4 cellular contexts compared by ENCODE assay signal in the genomic region with DNA sequence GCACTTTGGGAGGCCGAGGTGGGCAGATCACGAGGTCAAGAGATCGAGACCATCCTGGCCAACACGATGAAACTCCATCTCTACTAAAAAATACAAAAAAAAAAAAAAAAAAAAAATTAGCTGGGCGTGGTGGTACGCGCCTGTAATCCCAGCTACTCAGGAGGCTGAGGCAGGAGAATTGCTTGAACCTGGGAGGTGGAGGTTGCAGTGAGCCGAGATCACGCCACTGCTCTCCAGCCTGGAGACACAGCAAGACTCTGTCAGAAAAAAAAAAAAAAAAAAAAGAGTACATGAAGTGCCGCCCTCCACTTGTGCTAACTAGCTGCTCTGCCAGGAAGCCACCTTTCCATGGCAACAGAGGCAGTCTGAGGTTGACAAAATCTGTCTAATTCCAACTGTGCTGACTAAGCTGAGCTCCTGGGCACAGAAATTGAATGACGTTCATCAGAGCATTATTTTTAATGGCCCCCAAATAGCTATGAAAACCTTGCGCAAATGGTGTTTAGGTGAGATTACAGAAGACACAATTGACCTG. TPM values are rescaled to one million over a fixed set of nuclear protein-coding genes. Genes with fewer than 3 reads are reported as not detected.
DNase-seq lines count a peak whose midpoint lies in the region; ATAC-seq and TF ChIP-seq lines count a peak whose summit lies in the region.
"Not testable (repeated sequence)": the region's sequence is repeated elsewhere in the genome, so short reads cannot be mapped to it uniquely, and the experiment has no call there.

No MANE protein-coding gene starts in this region.

- H3K36me3 Mint-ChIP-seq in CD4-positive, alpha-beta memory T cell = peaks cover 45 to 70% of the 10 kb centered on the region in 2 donors
- H3K36me3 Mint-ChIP-seq in naive thymus-derived CD8-positive, alpha-beta T cell = peaks cover 1 to 69% (median 13%) of the 10 kb centered on the region in 3 donors

- peak in 2 of 5 donors; percentile 10 to 47 for DNase-seq in CD4-positive, alpha-beta memory T cell
- not testable (repeated sequence) for DNase-seq in naive thymus-derived CD8-positive, alpha-beta T cell

- peaks cover 35% of the 10 kb centered on the region for H3F3A ChIP-seq in SU-DHL-6 (ENCODE audit: insufficient read depth)

- H3K4me1 ChIP-seq in CD4-positive, alpha-beta memory T cell (ENCODE audit: insufficient read depth, low read length) = peaks cover 34% of the 10 kb centered on the region

- H3K9me3 ChIP-seq in CD4-positive, alpha-beta memory T cell (ENCODE audit: control insufficient read depth in 1 of 2, low read length in 2 of 2); SU-DHL-6 (ENCODE audit: insufficient read depth, low read length): not testable (repeated sequence)

- not testable (repeated sequence) for ATAC-seq in naive thymus-derived CD8-positive, alpha-beta T cell

- not testable (repeated sequence) for H3K9me3 Mint-ChIP-seq in CD4-positive, alpha-beta memory T cell; naive thymus-derived CD8-positive, alpha-beta T cell

- H3K4me3 ChIP-seq in CD4-positive, alpha-beta memory T cell (ENCODE audit: low read length in 2 of 2); SU-DHL-6 (ENCODE audit: insufficient read depth, low read length, poor library complexity, severe bottlenecking): not testable (repeated sequence)

- H3K4me1 Mint-ChIP-seq in CD4-positive, alpha-beta memory T cell = peaks cover 21 to 47% (median 30%) of the 10 kb centered on the region in 4 donors
- peaks cover 14 to 38% (median 34%) of the 10 kb centered on the region in 4 donors for H3K4me1 Mint-ChIP-seq in naive thymus-derived CD8-positive, alpha-beta T cell

- not testable (repeated sequence) for H3K27me3 ChIP-seq in CD4-positive, alpha-beta memory T cell (ENCODE audit: insufficient read depth, low read length); SU-DHL-6 (ENCODE audit: low read length)

- CTCF ChIA-PET in CD4-positive, alpha-beta memory T cell (lab: Charles Lee; ENCODE audit: partially characterized antibody) = interaction anchor here (0.6 to 1.1 kb wide), 4 partner anchors 15 to 313 kb away, joined by 3 to 4 read pairs (median 3); no protein-coding TSS in a partner anchor

- H3K27ac ChIP-seq in CD4-positive, alpha-beta memory T cell (ENCODE audit: low read depth, low read length); SU-DHL-6 (ENCODE audit: low read depth, low read length): not testable (repeated sequence)
- peak overlapping the region; percentile 2 for H3K27ac ChIP-seq in angular gyrus (ENCODE audit: low read depth, low read length)

- TF ChIP-seq CTCF in SU-DHL-6 (IDR thresholded peaks at IDR 0.05; ENCODE audit: insufficient read depth, low read length, poor library complexity, severe bottlenecking) = not testable (repeated sequence)

- peak overlapping the region in 5 of 8 donors; percentile 9 to 59 (median 25) for H3K4me3 Mint-ChIP-seq in CD4-positive, alpha-beta memory T cell
- H3K4me3 Mint-ChIP-seq in naive thymus-derived CD8-positive, alpha-beta T cell = peak overlapping the region in 3 of 10 donors; percentile 23 to 49 (median 28)

- not testable (repeated sequence) for H4K20me1 ChIP-seq in SU-DHL-6 (ENCODE audit: low read depth, low read length)

- peak overlapping the region; percentile 4 to 89 (median 79) for H3K27ac Mint-ChIP-seq in CD4-positive, alpha-beta memory T cell
- H3K27ac Mint-ChIP-seq in naive thymus-derived CD8-positive, alpha-beta T cell = peak overlapping the region in 9 of 10 donors; percentile 50 to 89 (median 69)

- H3K36me3 ChIP-seq in CD4-positive, alpha-beta memory T cell (ENCODE audit: insufficient read depth, low read length) = peaks cover 48% of the 10 kb centered on the region
- H3K36me3 ChIP-seq in SU-DHL-6 (ENCODE audit: low read length) = peaks cover 17% of the 10 kb centered on the region

- intact Hi-C loops in CD4-positive, alpha-beta memory T cell (cut with micrococcal nuclease) = not testable (repeated sequence)

- H3K9ac ChIP-seq in SU-DHL-6 (ENCODE audit: low read length) = not testable (repeated sequence)

- not testable (repeated sequence) for H3K27me3 Mint-ChIP-seq in CD4-positive, alpha-beta memory T cell; naive thymus-derived CD8-positive, alpha-beta T cell

- peak overlapping the region; percentile 73 for H3K4me2 ChIP-seq in SU-DHL-6 (ENCODE audit: low read depth, low read length, poor library complexity, severe bottlenecking)

- peaks cover 35% of the 10 kb centered on the region for H3K79me2 ChIP-seq in SU-DHL-6 (ENCODE audit: insufficient read depth, low read length)

- H3K9me2 ChIP-seq in SU-DHL-6 (replicated peaks; ENCODE audit: insufficient read depth, low read length) = not testable (repeated sequence)

- not testable (repeated sequence) for H2AFZ ChIP-seq in SU-DHL-6 (ENCODE audit: low read depth, low read length, severe bottlenecking)

- POLR2A ChIA-PET in CD4-positive, alpha-beta memory T cell (lab: Charles Lee; ENCODE audit: partially characterized antibody) = not testable (repeated sequence)
- POLR2A ChIA-PET in naive thymus-derived CD8-positive, alpha-beta T cell (lab: Charles Lee) = interaction anchor here (0.7 to 1.3 kb wide), 3 partner anchors 16 to 230 kb away, joined by 3 to 9 read pairs (median 3); a partner anchor contains a TSS

RNA-seq across cellular contexts. Expression of a gene that starts 3.1 kb away (rescaled TPM):
- total RNA-seq in CD4-positive, alpha-beta memory T cell = 10 to 100 TPM; 73.1 to 78.9 TPM
- polyA plus RNA-seq in CD4-positive, alpha-beta memory T cell = 100 to 1,000 TPM; 248 to 411 TPM
- total RNA-seq in naive thymus-derived CD8-positive, alpha-beta T cell = 10 to 100 TPM; 89.9 to 98.3 TPM
- 100 to 1,000 TPM; 276 to 308 (median 304) TPM for polyA plus RNA-seq in naive thymus-derived CD8-positive, alpha-beta T cell

RNA-seq across cellular contexts. Expression of a gene that starts 15.9 kb away (rescaled TPM):
- 10 to 100 TPM; 84.1 to 84.9 TPM for total RNA-seq in CD4-positive, alpha-beta memory T cell
- polyA plus RNA-seq in CD4-positive, alpha-beta memory T cell = 10 to 100 TPM; 32.2 to 37.4 TPM
- total RNA-seq in naive thymus-derived CD8-positive, alpha-beta T cell = 10 to 100 TPM; 74.3 to 79.3 TPM
- 10 to 100 TPM; 26.8 to 36.1 (median 27.8) TPM for polyA plus RNA-seq in naive thymus-derived CD8-positive, alpha-beta T cell

RNA-seq across cellular contexts. Expression of a gene that starts 16.4 kb away (rescaled TPM):
- 10 to 100 TPM; 91.0 to 92.5 TPM for total RNA-seq in CD4-positive, alpha-beta memory T cell
- polyA plus RNA-seq in CD4-positive, alpha-beta memory T cell = 100 to 1,000 TPM; 110 to 142 TPM
- 100 to 1,000 TPM; 100 to 113 TPM for total RNA-seq in naive thymus-derived CD8-positive, alpha-beta T cell
- 100 to 1,000 TPM; 108 to 128 (median 123) TPM for polyA plus RNA-seq in naive thymus-derived CD8-positive, alpha-beta T cell

RNA-seq across cellular contexts. Expression of a gene that starts 32.9 kb away (rescaled TPM):
- total RNA-seq in CD4-positive, alpha-beta memory T cell = 10 to 100 TPM; 10.5 to 11.5 TPM
- under 1 TPM; 0.59 to 0.70 TPM for polyA plus RNA-seq in CD4-positive, alpha-beta memory T cell
- 10 to 100 TPM; 11.8 to 12.4 TPM for total RNA-seq in naive thymus-derived CD8-positive, alpha-beta T cell
- under 1 TPM; 0.52 to 0.82 (median 0.56) TPM for polyA plus RNA-seq in naive thymus-derived CD8-positive, alpha-beta T cell

RNA-seq across cellular contexts. Expression of a gene that starts 50.1 kb away (rescaled TPM):
- 10 to 100 TPM; 85.0 to 86.2 TPM for total RNA-seq in CD4-positive, alpha-beta memory T cell
- 10 to 100 TPM; 66.2 to 95.9 TPM for polyA plus RNA-seq in CD4-positive, alpha-beta memory T cell
- total RNA-seq in naive thymus-derived CD8-positive, alpha-beta T cell = 10 to 100 TPM; 83.5 to 86.7 TPM
- 10 to 100 TPM; 56.5 to 74.1 (median 57.5) TPM for polyA plus RNA-seq in naive thymus-derived CD8-positive, alpha-beta T cell
